ENCODE assay signal across 8 cellular contexts in genomic region chr15:50765202-50765967, GRCh38. TPM values are rescaled to one million over a fixed set of nuclear protein-coding genes. Genes with fewer than 3 reads are reported as not detected.
DNase-seq lines count a peak whose midpoint lies in the region; ATAC-seq and TF ChIP-seq lines count a peak whose summit lies in the region.

TSS of gene SPPL2A (minus strand) at chr15:50765706. CDS start at chr15:50765533, 173 bp downstream.

- intact Hi-C loops in IMR-90 (cut with micrococcal nuclease), result loop anchor here (2.0 kb wide), 2 partner anchors 79 to 111 kb away; partner anchors contain the start of gene TRPM7
- intact Hi-C loops in PC-3 (cut with micrococcal nuclease), result loop anchor here (2.0 to 5.0 kb wide), 2 partner anchors 78 to 111 kb away; partner anchors contain the start of gene TRPM7

- H3K4me3 ChIP-seq in IMR-90 (ENCODE audit: insufficient read depth, low read depth, low read length) (peak within 1 kb of the TSS; percentile 57), PC-3 (ENCODE audit: low read length) (peak within 1 kb of the TSS; percentile 99), mucosa of stomach (ENCODE audit: low read length) (peak within 1 kb of the TSS; percentile 56)

- H3K23ac ChIP-seq in IMR-90 (ENCODE audit: low read depth, low read length), result peak within 1 kb of the TSS; percentile 97

- H2AFZ ChIP-seq in IMR-90 (replicated peaks; ENCODE audit: low read length, poor library complexity) (peak within 1 kb of the TSS; percentile 91), PC-3 (ENCODE audit: low read length) (peak within 1 kb of the TSS; percentile 75)

- 2% methylated on average over 46 of the region's 77 CpGs; no CpG with 5 or more reads in 1 of the 2 experiments for WGBS in IMR-90 (ENCODE audit: extremely low coverage in 2 of 2, insufficient read length in 1 of 2), 2 experiments

- H3K9me2 ChIP-seq in PC-3 (replicated peaks; ENCODE audit: low read length), result no peaks in the 10 kb centered on the region

- DNase-seq in DMS114 treated with DMSO at 0.1 percent for 48 hours (lab: John Stamatoyannopoulos, UW; ENCODE audit: unreplicated experiment), result peak; percentile 78
- DNase-seq in IMR-90, result peak; percentile 84
- peak; percentile 65 for DNase-seq in PC-3
- peak; percentile 91 for DNase-seq in activated T-cell treated with anti-CD3 and anti-CD28 coated beads for 48 hours (ENCODE audit: low read depth)
- DNase-seq in erythroblast (lab: John Stamatoyannopoulos, UW), result peak; percentile 90 to 93
- peak; percentile 91 for DNase-seq in stimulated activated CD8-positive, alpha-beta memory T cell treated with anti-CD3 and anti-CD28 coated beads, Interleukin-4, amount 100 ng/mL, for 48 hours

- H3K9ac ChIP-seq in IMR-90 (ENCODE audit: low read depth, low read length) (peak within 1 kb of the TSS; percentile 92), PC-3 (ENCODE audit: low read length) (peak within 1 kb of the TSS; percentile 78), mucosa of stomach (ENCODE audit: low read length) (peak within 1 kb of the TSS; percentile 84)

- H4K91ac ChIP-seq in IMR-90 (ENCODE audit: insufficient read depth, low read depth, low read length), result peak within 1 kb of the TSS; percentile 86

- H3K18ac ChIP-seq in IMR-90 (ENCODE audit: low read depth, low read length), result peak within 1 kb of the TSS; percentile 89

- ATAC-seq in GM21528 (IDR thresholded peaks at IDR 0.05; ENCODE audit: low FRiP score, unreplicated experiment) (peak; percentile 89), IMR-90 (ENCODE audit: low read depth) (peak; percentile 98), PC-3 (peak; percentile 82)

- CTCF ChIA-PET in IMR-90 (lab: Yijun Ruan, JAX), result no interaction called here
- CTCF ChIA-PET in PC-3 (lab: Charles Lee), result interaction anchor here (0.6 kb wide), 1 partner anchor 23 kb away, joined by 3 read pairs; no protein-coding TSS in a partner anchor

- H2BK5ac ChIP-seq in IMR-90 (ENCODE audit: low read depth, low read length, poor library complexity, severe bottlenecking), result peak within 1 kb of the TSS; percentile 88

- peak within 1 kb of the TSS; percentile 91 for H3K27ac ChIP-seq in IMR-90 (ENCODE audit: insufficient read depth, low read length)
- H3K27ac ChIP-seq in PC-3 (ENCODE audit: low read length), result peak within 1 kb of the TSS; percentile 32

- peak within 1 kb of the TSS; percentile 96 for H3K4ac ChIP-seq in IMR-90 (ENCODE audit: low read depth, low read length)

- H3K9me3 ChIP-seq in IMR-90 (ENCODE audit: control insufficient read depth, insufficient read depth, low read length), result no peaks in the 10 kb centered on the region
- H3K9me3 ChIP-seq in PC-3 (ENCODE audit: low read length), result no peaks in the 10 kb centered on the region
- no peaks in the 10 kb centered on the region for H3K9me3 ChIP-seq in mucosa of stomach (ENCODE audit: control insufficient read depth, low read length)

- H3K4me1 ChIP-seq in IMR-90 (ENCODE audit: control insufficient read depth, insufficient read depth, low read length) (peaks cover 2% of the 10 kb centered on the region), PC-3 (ENCODE audit: insufficient read depth, low read length) (peaks cover 13% of the 10 kb centered on the region; the same call in 1 of the 2 replicates), mucosa of stomach (ENCODE audit: control insufficient read depth, insufficient read depth, low read length) (peaks cover 17% of the 10 kb centered on the region)

- peak within 1 kb of the TSS; percentile 99 for H3K4me2 ChIP-seq in IMR-90 (ENCODE audit: low read depth, low read length)
- peak within 1 kb of the TSS; percentile 98 for H3K4me2 ChIP-seq in PC-3 (ENCODE audit: low read length)

- no peaks in the 10 kb centered on the region for H3K9me1 ChIP-seq in IMR-90 (ENCODE audit: insufficient read depth, low read length)

- H2AK9ac ChIP-seq in IMR-90 (replicated peaks; ENCODE audit: low read depth, low read length, poor library complexity), result peak within 1 kb of the TSS; percentile 85

- peak within 1 kb of the TSS; percentile 94; the same call in 1 of the 2 replicates for H2AK5ac ChIP-seq in IMR-90 (ENCODE audit: low read depth, low read length)

- BruUV-seq in IMR-90 (replicated peaks; lab: Mats Ljungman, UMichigan) (no TSS peak), PC-3 (replicated peaks; lab: Mats Ljungman, UMichigan) (no TSS peak)

- TF ChIP-seq CTCF in IMR-90 (conservative IDR thresholded peaks at IDR 0.05; ENCODE audit: low read depth, low read length) (no peak), PC-3 (conservative IDR thresholded peaks at IDR 0.05; ENCODE audit: low read depth, low read length) (no peak)

- H4K20me1 ChIP-seq in IMR-90 (ENCODE audit: insufficient read depth, low read length) (peaks cover 4% of the 10 kb centered on the region; the same call in 1 of the 2 replicates), PC-3 (ENCODE audit: low read length) (no peaks in the 10 kb centered on the region)

- peak within 1 kb of the TSS; percentile 17; the same call in 2 of the 3 replicates for H2BK15ac ChIP-seq in IMR-90 (ENCODE audit: low read depth, low read length)

- 0 out of 2 replicates have a peak within 1 kb of the TSS, but pooled peaks have one; percentile 56 for H2BK20ac ChIP-seq in IMR-90 (ENCODE audit: low read depth, low read length)

- H3K79me1 ChIP-seq in IMR-90 (ENCODE audit: low read depth in 1 of 2, low read length in 2 of 2), result peaks cover 7 to 25% of the 10 kb centered on the region in 2 experiments; a peak in 3 of 4 replicates

- H4K8ac ChIP-seq in IMR-90 (ENCODE audit: low read depth in 2 of 2, low read length in 2 of 2), result peak within 1 kb of the TSS; percentile 92 to 99

- POLR2A ChIA-PET in IMR-90 (lab: Charles Lee; ENCODE audit: unreplicated experiment) (interaction anchor here (0.5 to 0.7 kb wide), 2 partner anchors 10 to 15 kb away, joined by 3 to 14 read pairs; no protein-coding TSS in a partner anchor), PC-3 (lab: Charles Lee; ENCODE audit: unreplicated experiment) (interaction anchor here (0.6 kb wide), 1 partner anchor 107 kb away, joined by 3 read pairs; no protein-coding TSS in a partner anchor)

- peak within 1 kb of the TSS; percentile 97 for H3K14ac ChIP-seq in IMR-90 (replicated peaks; ENCODE audit: low read depth, low read length)

- peak within 1 kb of the TSS; percentile 96 for H3K56ac ChIP-seq in IMR-90 (ENCODE audit: extremely low read depth, insufficient read depth, low read length)

- TF ChIP-seq POLR2A in IMR-90 (IDR thresholded peaks at IDR 0.05; ENCODE audit: low read depth, low read length) (peak; percentile 79), erythroblast (IDR thresholded peaks at IDR 0.05; ENCODE audit: low read length) (peak; percentile 97)

- H4K5ac ChIP-seq in IMR-90 (ENCODE audit: low read depth, low read length), result peak within 1 kb of the TSS; percentile 76

- no peaks in the 10 kb centered on the region for H3K36me3 ChIP-seq in IMR-90 (ENCODE audit: control insufficient read depth, insufficient read depth, low read length)
- no peaks in the 10 kb centered on the region for H3K36me3 ChIP-seq in PC-3 (ENCODE audit: low read depth, low read length)
- H3K36me3 ChIP-seq in mucosa of stomach (ENCODE audit: control insufficient read depth, insufficient read depth, low read length), result no peaks in the 10 kb centered on the region

- in situ Hi-C loops in IMR-90 (cut with MboI; ENCODE audit: low sequenced_read_pairs), result no loop called here

- peaks cover 35% of the 10 kb centered on the region for H3K79me2 ChIP-seq in PC-3 (ENCODE audit: low read length)

- dilution Hi-C loops in IMR-90 (cut with HindIII; ENCODE audit: low sequenced_read_pairs, unreplicated experiment), result no loop called here

- TF ChIP-seq RAD21 in IMR-90 (IDR thresholded peaks at IDR 0.05; ENCODE audit: low read length), result no peak

- peak within 1 kb of the TSS; percentile 81 for H2BK120ac ChIP-seq in IMR-90 (ENCODE audit: low read depth, low read length)

- H3F3A ChIP-seq in PC-3 (ENCODE audit: low read length, unreplicated experiment), result no peaks in the 10 kb centered on the region

- H3K27me3 ChIP-seq in IMR-90 (ENCODE audit: control insufficient read depth, insufficient read depth, low read length) (no peaks in the 10 kb centered on the region), PC-3 (ENCODE audit: low read length) (no peaks in the 10 kb centered on the region), mucosa of stomach (ENCODE audit: control insufficient read depth, insufficient read depth, low read length) (no peaks in the 10 kb centered on the region)

TF ChIP-seq in IMR-90, 13 proteins besides CTCF, POLR2A, EP300 and RAD21:
- no peak for TF ChIP-seq RCOR1 (IDR thresholded peaks at IDR 0.05; ENCODE audit: insufficient replicate concordance, low read length)
- TF ChIP-seq CEBPB (IDR thresholded peaks at IDR 0.05; ENCODE audit: low read depth, low read length), result peak; percentile 70
- peak; percentile 87 for TF ChIP-seq MAZ (IDR thresholded peaks at IDR 0.05; ENCODE audit: borderline replicate concordance, low read depth, low read length)

RNA-seq across cellular contexts. Expression of gene SPPL2A, which starts in this region (rescaled TPM):
- total RNA-seq in IMR-90 (2012; rRNA removed) (53.8 and 82.5 TPM in 2 replicates), PC-3 (2014; rRNA removed) (31.7 and 34.4 TPM in 2 replicates)
- 20.7 and 29.2 TPM in 2 replicates for polyA plus RNA-seq in IMR-90 (2012; rRNA removed)
- polyA plus RNA-seq in IMR-90 (2012; cell fraction: cytosol; rRNA removed), result 30.6 and 35.1 TPM in 2 replicates
- 40.1 and 54.9 TPM in 2 replicates for polyA plus RNA-seq in IMR-90 (2012; cell fraction: nucleus; rRNA removed; ENCODE audit: low replicate concordance)

Comparison
In these comparisons a context has a peak if more than half of its experiments do, and no peak if none do; other contexts are left out.
1. Peak in every context shown above with its lines: DNase-seq, ATAC-seq, H3K4me3 ChIP-seq and H3K27ac ChIP-seq.